In the genomic region with DNA sequence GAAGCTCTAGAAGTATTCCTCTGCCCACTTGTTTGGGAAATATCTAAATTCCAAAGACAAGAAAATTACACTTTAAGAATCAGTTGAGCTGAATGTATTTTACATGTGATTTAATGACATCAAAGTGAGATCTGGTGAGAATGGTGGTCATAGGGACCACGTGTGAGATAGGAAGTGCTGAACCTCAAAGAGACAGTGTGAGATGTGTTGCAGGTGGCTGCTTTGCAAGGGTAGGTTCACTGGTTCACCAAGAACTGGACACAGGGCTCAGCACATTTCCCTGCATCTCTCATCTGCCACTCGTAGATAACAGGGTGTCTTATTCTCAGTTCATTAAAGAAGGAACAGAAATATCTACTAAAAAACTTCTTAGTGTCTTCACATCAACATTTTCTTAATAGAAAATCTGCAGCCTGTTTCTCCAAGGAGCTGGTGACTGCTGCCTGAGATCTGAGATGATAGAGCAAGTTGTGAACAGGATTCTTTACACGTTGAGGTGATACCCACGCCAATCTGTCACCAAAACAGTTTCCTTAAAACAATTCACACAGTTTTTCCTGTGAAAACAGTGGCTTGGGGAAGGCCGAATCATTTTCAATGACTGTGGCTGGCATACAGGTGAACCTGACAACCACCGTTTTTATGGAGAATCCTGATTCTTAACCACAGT, we compare ENCODE assay signal across 11 cellular contexts. TPM values are rescaled to one million over a fixed set of nuclear protein-coding genes. Genes with fewer than 3 reads are reported as not detected.
DNase-seq lines count a peak whose midpoint lies in the region; ATAC-seq and TF ChIP-seq lines count a peak whose summit lies in the region.
"Had no signal": no experiment of that assay in that cellular context is flagged by ENCODE, and none has a peak within 500 bp of the region (broad histone marks: within the 10 kb centered on the region; RNA-seq: fewer than 3 reads in every experiment).

No MANE protein-coding gene starts in this region.

- H3K9ac ChIP-seq in BLaER1: no peak overlapping the region

- H3K27ac ChIP-seq in BLaER1 (no peak overlapping the region), hepatocyte (no peak overlapping the region)

- H3K27me3 ChIP-seq in BLaER1 (no peaks in the 10 kb centered on the region), hepatocyte (no peaks in the 10 kb centered on the region)

- H3K4me2 ChIP-seq in BLaER1 (peak overlapping the region; percentile 57), hepatocyte (no peak overlapping the region)

- H3K9me2 ChIP-seq in hepatocyte (replicated peaks; ENCODE audit: insufficient read depth): no peaks in the 10 kb centered on the region

- peak; percentile 46 for DNase-seq in NAMALWA (ENCODE audit: low spot score)
- DNase-seq in hepatocyte (ENCODE audit: low spot score): no peak
- DNase-seq in NCI-H146 (lab: John Stamatoyannopoulos, UW): no peak
- no peak for DNase-seq in dedifferentiated amniotic fluid mesenchymal stem cell (ENCODE audit: extremely low spot score)
- no peak for DNase-seq in NCI-H526 (lab: John Stamatoyannopoulos, UW)
- DNase-seq: activated T-cell treated with anti-CD3 and anti-CD28 coated beads, Interleukin-2, amount 50 U/mL, for 72 hours; caudate nucleus had no signal

- H3K4me3 ChIP-seq in BLaER1 (no peak overlapping the region), hepatocyte (no peak overlapping the region)

- WGBS in hepatocyte (ENCODE audit: low lambda C conversion rate, missing lambda C conversion rate): 90% methylated on average over 6 of the region's 6 CpGs

- ATAC-seq in GM18870 (IDR thresholded peaks at IDR 0.05; ENCODE audit: unreplicated experiment) (peak; percentile 59), HG02610 (IDR thresholded peaks at IDR 0.05; ENCODE audit: unreplicated experiment) (peak; percentile 60)

- no peak overlapping the region for H2AFZ ChIP-seq in hepatocyte

- H3K36me3 ChIP-seq in BLaER1: no peaks in the 10 kb centered on the region
- H3K36me3 ChIP-seq in hepatocyte (replicated peaks; ENCODE audit: insufficient read depth, low read depth): no peaks in the 10 kb centered on the region

- TF ChIP-seq CTCF in hepatocyte (IDR thresholded peaks at IDR 0.05; ENCODE audit: poor library complexity): no peak

- H4K20me1 ChIP-seq in BLaER1 (no peaks in the 10 kb centered on the region), hepatocyte (ENCODE audit: insufficient read depth, poor library complexity, severe bottlenecking) (no peaks in the 10 kb centered on the region)

- H3K9me3 ChIP-seq in BLaER1 (peaks cover 14% of the 10 kb centered on the region), hepatocyte (ENCODE audit: low read depth) (no peaks in the 10 kb centered on the region)

- H3K4me1 ChIP-seq in BLaER1 (peaks cover 31% of the 10 kb centered on the region), hepatocyte (ENCODE audit: insufficient read depth) (no peaks in the 10 kb centered on the region)

- H3K79me2 ChIP-seq in hepatocyte: no peaks in the 10 kb centered on the region

RNA-seq across cellular contexts. Expression of a gene that starts 7.2 kb away (rescaled TPM):
- total RNA-seq in hepatocyte: 2.0 and 2.6 TPM in 2 replicates
- 0.70 and 1.7 TPM in 2 replicates for polyA plus RNA-seq in hepatocyte

RNA-seq across cellular contexts. Expression of a gene that starts 27.6 kb away (rescaled TPM):
- total RNA-seq in hepatocyte: not detected in 2 replicates
- polyA plus RNA-seq in hepatocyte: not detected in 2 replicates
- total RNA-seq: activated T-cell treated with anti-CD3 and anti-CD28 coated beads, Interleukin-2, amount 50 U/mL, for 72 hours; M059J had no signal
